16 cellular contexts compared by ENCODE assay signal in genomic region chr16:81937305-81938038, GRCh38.
DNase-seq lines count a peak whose midpoint lies in the region; ATAC-seq and TF ChIP-seq lines count a peak whose summit lies in the region.
"Had no signal": no experiment of that assay in that cellular context is flagged by ENCODE, and none has a peak within 500 bp of the region (broad histone marks: within the 10 kb centered on the region; RNA-seq: fewer than 3 reads in every experiment).

No MANE protein-coding gene starts in this region.

- no peaks in the 10 kb centered on the region; the same call in 1 of the 2 replicates for H3K9me1 ChIP-seq in IMR-90 (ENCODE audit: insufficient read depth, low read length)

- dilution Hi-C loops in IMR-90 (cut with HindIII; ENCODE audit: low sequenced_read_pairs, unreplicated experiment): no loop called here

- H3K4me3 ChIP-seq in IMR-90 (ENCODE audit: insufficient read depth, low read depth, low read length) (no peak overlapping the region), parathyroid adenoma (ENCODE audit: low read depth, low read length) (no peak overlapping the region), HAP-1 (no peak overlapping the region)

- no peak overlapping the region for H4K5ac ChIP-seq in IMR-90 (ENCODE audit: low read depth, low read length)

- no TSS peak for BruUV-seq in IMR-90 (replicated peaks; lab: Mats Ljungman, UMichigan)

- H3K36me3 ChIP-seq in IMR-90 (ENCODE audit: control insufficient read depth, insufficient read depth, low read length) (no peaks in the 10 kb centered on the region), parathyroid adenoma (ENCODE audit: control insufficient read depth, insufficient read depth, low read length) (no peaks in the 10 kb centered on the region), HAP-1 (replicated peaks) (no peaks in the 10 kb centered on the region)

- H3K14ac ChIP-seq in IMR-90 (replicated peaks; ENCODE audit: low read depth, low read length): no peak overlapping the region

- H3K27ac ChIP-seq in IMR-90 (ENCODE audit: insufficient read depth, low read length) (no peak overlapping the region), parathyroid adenoma (no peak overlapping the region)
- H3K27ac ChIP-seq: stomach had no signal

- peaks cover 31% of the 10 kb centered on the region for H3K36me3 Mint-ChIP-seq in natural killer cell

- H2AFZ ChIP-seq in IMR-90 (replicated peaks; ENCODE audit: low read length, poor library complexity) (no peak overlapping the region), parathyroid adenoma (peak overlapping the region; percentile 34)

- H3K79me1 ChIP-seq in IMR-90 (ENCODE audit: low read depth in 1 of 2, low read length in 2 of 2): no peaks in the 10 kb centered on the region

- no peaks in the 10 kb centered on the region for H4K20me1 ChIP-seq in IMR-90 (ENCODE audit: insufficient read depth, low read length)

- H3K23ac ChIP-seq in IMR-90 (ENCODE audit: low read depth, low read length): no peak overlapping the region

- H2AK9ac ChIP-seq in IMR-90 (replicated peaks; ENCODE audit: low read depth, low read length, poor library complexity): no peak overlapping the region

- no peaks in the 10 kb centered on the region for H3K9me3 Mint-ChIP-seq in natural killer cell
- H3K9me3 Mint-ChIP-seq: activated T-cell treated with anti-CD3 and anti-CD28 coated beads, Interleukin-2, amount 50 U/mL, for 72 hours; CD4-positive, alpha-beta T cell; neural crest cell had no signal

- H2AK5ac ChIP-seq in IMR-90 (ENCODE audit: low read depth, low read length): no peak overlapping the region

- no peak overlapping the region for H4K91ac ChIP-seq in IMR-90 (ENCODE audit: insufficient read depth, low read depth, low read length)

- H3K4ac ChIP-seq in IMR-90 (ENCODE audit: low read depth, low read length): no peak overlapping the region

- H4K8ac ChIP-seq in IMR-90 (ENCODE audit: low read depth in 2 of 2, low read length in 2 of 2): no peak overlapping the region

- H3K4me2 ChIP-seq in IMR-90 (ENCODE audit: low read depth, low read length) (no peak overlapping the region), parathyroid adenoma (ENCODE audit: low read length) (no peak overlapping the region)

- intact Hi-C loops in IMR-90 (cut with micrococcal nuclease): no loop called here
- intact Hi-C loops in natural killer cell (cut with micrococcal nuclease): no loop called here

- no peak for TF ChIP-seq RAD21 in IMR-90 (IDR thresholded peaks at IDR 0.05; ENCODE audit: low read length)

- in situ Hi-C loops in IMR-90 (cut with MboI; ENCODE audit: low sequenced_read_pairs): no loop called here
- in situ Hi-C loops in HAP-1 (cut with MboI; ENCODE audit: low sequenced_read_pairs): loop anchor here (25.0 kb wide), 1 partner anchor 300 kb away; no protein-coding TSS in a partner anchor

- H3K27me3 ChIP-seq in IMR-90 (ENCODE audit: control insufficient read depth, insufficient read depth, low read length) (peaks cover 13% of the 10 kb centered on the region), parathyroid adenoma (ENCODE audit: control insufficient read depth, insufficient read depth, low read length) (no peaks in the 10 kb centered on the region), HAP-1 (ENCODE audit: low read depth) (no peaks in the 10 kb centered on the region)
- H3K27me3 ChIP-seq: stomach had no signal

- no peaks in the 10 kb centered on the region for H3K27me3 Mint-ChIP-seq in natural killer cell (ENCODE audit: low read depth in 2 of 2)
- H3K27me3 Mint-ChIP-seq: CD4-positive, alpha-beta T cell had no signal

- TF ChIP-seq POLR2A in IMR-90 (IDR thresholded peaks at IDR 0.05; ENCODE audit: low read depth, low read length): no peak

- POLR2A ChIA-PET in IMR-90 (lab: Charles Lee; ENCODE audit: unreplicated experiment): no interaction called here

- ATAC-seq in IMR-90 (ENCODE audit: low read depth) (no peak), HG02798 (IDR thresholded peaks at IDR 0.05; ENCODE audit: poor library complexity, unreplicated experiment) (no peak), natural killer cell (no peak)
- ATAC-seq: activated T-cell treated with anti-CD3 and anti-CD28 coated beads, Interleukin-2, amount 50 U/mL, for 72 hours; left ventricle myocardium superior had no signal

- no peak overlapping the region for H2BK120ac ChIP-seq in IMR-90 (ENCODE audit: low read depth, low read length)

- no CpG with 5 or more reads among the region's 13 CpGs for WGBS in IMR-90 (ENCODE audit: extremely low coverage in 2 of 2, insufficient read length in 1 of 2), 2 experiments

- H2BK20ac ChIP-seq in IMR-90 (ENCODE audit: low read depth, low read length): no peak overlapping the region

- no peaks in the 10 kb centered on the region for H3K79me2 ChIP-seq in parathyroid adenoma

- H3K27ac Mint-ChIP-seq in natural killer cell: no peak overlapping the region
- H3K27ac Mint-ChIP-seq: activated T-cell treated with anti-CD3 and anti-CD28 coated beads, Interleukin-2, amount 50 U/mL, for 72 hours; CD4-positive, alpha-beta T cell had no signal

- TF ChIP-seq CTCF in IMR-90 (conservative IDR thresholded peaks at IDR 0.05; ENCODE audit: low read depth, low read length) (no peak), parathyroid adenoma (IDR thresholded peaks at IDR 0.05) (no peak), natural killer cell (IDR thresholded peaks at IDR 0.05) (no peak)

- no peak for DNase-seq in IMR-90
- peak; percentile 62 for DNase-seq in NCI-H345 (lab: John Stamatoyannopoulos, UW)
- DNase-seq in fibroblast of peridontal ligament (ENCODE audit: extremely low read depth): peak; percentile 5
- DNase-seq in natural killer cell: no peak
- no peak for DNase-seq in HAP-1 (ENCODE audit: low spot score in 2 of 2)
- DNase-seq: activated CD4-positive, alpha-beta T cell treated with anti-CD3 and anti-CD28 coated beads for 48 hours; activated T-cell treated with anti-CD3 and anti-CD28 coated beads, Interleukin-2, amount 50 U/mL, for 72 hours; CD4-positive, alpha-beta T cell; GF-D8; Kasumi-1; left ventricle myocardium superior; RPMI8226; stomach had no signal

- H2BK5ac ChIP-seq in IMR-90 (ENCODE audit: low read depth, low read length, poor library complexity, severe bottlenecking): no peak overlapping the region

- no peak overlapping the region for H3K56ac ChIP-seq in IMR-90 (ENCODE audit: extremely low read depth, insufficient read depth, low read length)

- H3K18ac ChIP-seq in IMR-90 (ENCODE audit: low read depth, low read length): no peak overlapping the region

- no peak overlapping the region for H3K4me3 Mint-ChIP-seq in natural killer cell
- H3K4me3 Mint-ChIP-seq: activated T-cell treated with anti-CD3 and anti-CD28 coated beads, Interleukin-2, amount 50 U/mL, for 72 hours; CD4-positive, alpha-beta T cell; neural crest cell had no signal

- H3K9me3 ChIP-seq in IMR-90 (ENCODE audit: control insufficient read depth, insufficient read depth, low read length): no peaks in the 10 kb centered on the region
- H3K9me3 ChIP-seq in parathyroid adenoma (ENCODE audit: control insufficient read depth, low read length): no peaks in the 10 kb centered on the region
- no peaks in the 10 kb centered on the region for H3K9me3 ChIP-seq in HAP-1
- H3K9me3 ChIP-seq: stomach had no signal

- CTCF ChIA-PET in IMR-90 (lab: Yijun Ruan, JAX): no interaction called here

- H3K4me1 Mint-ChIP-seq in natural killer cell: peaks cover 13 to 39% of the 10 kb centered on the region in 2 donors

- H3K9ac ChIP-seq in IMR-90 (ENCODE audit: low read depth, low read length): no peak overlapping the region
- H3K9ac ChIP-seq in parathyroid adenoma: no peak overlapping the region

- H2BK15ac ChIP-seq in IMR-90 (ENCODE audit: low read depth, low read length): no peak overlapping the region

- H3K4me1 ChIP-seq in IMR-90 (ENCODE audit: control insufficient read depth, insufficient read depth, low read length) (peaks cover 3% of the 10 kb centered on the region), parathyroid adenoma (peaks cover under 1% of the 10 kb centered on the region), HAP-1 (peaks cover 15% of the 10 kb centered on the region)

TF ChIP-seq in IMR-90, 13 proteins besides CTCF, POLR2A, EP300 and RAD21:
- TF ChIP-seq RFX5 (IDR thresholded peaks at IDR 0.05; ENCODE audit: low read depth, low read length): no peak
- peak; percentile 75 for TF ChIP-seq MAFK (IDR thresholded peaks at IDR 0.05; ENCODE audit: low read depth, low read length)

Comparison
In these comparisons a context has a peak if more than half of its experiments do, and no peak if none do; other contexts are left out.
1. DNase-seq: peak in NCI-H345 (single experiment) and fibroblast of peridontal ligament (single experiment); none in IMR-90 (single experiment), natural killer cell (single experiment) and HAP-1 (0 of 2).